In the genomic region with DNA sequence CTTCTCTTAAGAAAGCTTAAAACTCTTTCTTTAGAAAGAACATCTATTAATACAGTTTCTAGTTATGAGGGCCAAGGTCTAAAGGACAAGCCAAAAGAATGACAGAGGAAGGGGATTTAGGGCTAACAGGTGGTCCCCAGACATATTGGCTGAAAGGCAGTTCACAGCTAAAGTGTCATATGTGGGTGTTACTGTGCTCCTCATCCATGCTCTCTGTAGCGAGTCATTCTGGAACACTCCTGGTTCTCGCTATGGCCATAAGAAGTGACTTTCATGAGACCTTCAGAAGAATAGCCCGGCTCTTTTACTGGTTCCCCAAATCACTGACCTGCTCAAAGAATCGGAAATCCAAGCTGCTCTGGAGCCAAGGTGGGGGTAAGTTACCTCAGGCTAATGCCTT, we compare ENCODE assay signal across 27 cellular contexts.
"Had no signal": no experiment of that assay in that cellular context is flagged by ENCODE, and none has a peak within 500 bp of the region (broad histone marks: within the 10 kb centered on the region; RNA-seq: fewer than 3 reads in every experiment).

No MANE protein-coding gene starts in this region.

- H3K36me3 ChIP-seq: adrenal gland had no signal

- H3K9me3 ChIP-seq: adrenal gland, body of pancreas, esophagus squamous epithelium, gastroesophageal sphincter had no signal

- H3K4me3 ChIP-seq: adrenal gland, body of pancreas, esophagus squamous epithelium, gastroesophageal sphincter had no signal

- H3K27ac ChIP-seq: adrenal gland, body of pancreas, epithelial cell of prostate, esophagus squamous epithelium, gastroesophageal sphincter had no signal

- H3K4me1 ChIP-seq: adrenal gland, body of pancreas, esophagus squamous epithelium, gastroesophageal sphincter had no signal

- ATAC-seq: activated CD4-positive, alpha-beta T cell treated with anti-CD3 and anti-CD28 coated beads for 36 hours; activated CD8-positive, alpha-beta memory T cell treated with anti-CD3 and anti-CD28 coated beads, Interleukin-2, amount 10 ng/mL, durations not matched to agents 7 days and 5 days; activated CD8-positive, alpha-beta T cell treated with anti-CD3 and anti-CD28 coated beads, Interleukin-2, amount 10 ng/mL, durations not matched to agents 7 days and 5 days; activated naive CD8-positive, alpha-beta T cell treated with anti-CD3 and anti-CD28 coated beads, Interleukin-2, amount 50 U/mL, for 24 hours; body of pancreas; gastroesophageal sphincter had no signal

- DNase-seq: activated CD4-positive, alpha-beta memory T cell treated with anti-CD3 and anti-CD28 coated beads for 36 hours; activated CD4-positive, alpha-beta T cell treated with anti-CD3 and anti-CD28 coated beads for 36 hours; activated CD4-positive, alpha-beta T cell treated with anti-CD3 and anti-CD28 coated beads, Interleukin-2, amount 10 ng/mL, durations not matched to agents 24 days and 14 days; activated CD4-positive, CD25-positive, alpha-beta regulatory T cell; activated CD4-positive, CD25-positive, alpha-beta regulatory T cell treated with anti-CD3 and anti-CD28 coated beads, Interleukin-2, amount 50 U/mL, for 72 hours; activated CD8-positive, alpha-beta memory T cell treated with anti-CD3 and anti-CD28 coated beads, Interleukin-2, amount 10 ng/mL, durations not matched to agents 7 days and 5 days; activated CD8-positive, alpha-beta memory T cell treated with anti-CD3 and anti-CD28 coated beads, Interleukin-2, amount 50 U/mL, for 4 hours; activated CD8-positive, alpha-beta T cell treated with anti-CD3 and anti-CD28 coated beads, Interleukin-2, amount 10 ng/mL, durations not matched to agents 7 days and 5 days; activated effector memory CD4-positive, alpha-beta T cell treated with anti-CD3 and anti-CD28 coated beads, Interleukin-2, amount 50 U/mL, for 16 hours; activated naive CD4-positive, alpha-beta T cell treated with anti-CD3 and anti-CD28 coated beads for 36 hours; activated naive CD8-positive, alpha-beta T cell treated with anti-CD3 and anti-CD28 coated beads for 36 hours; activated naive CD8-positive, alpha-beta T cell treated with anti-CD3 and anti-CD28 coated beads, Interleukin-2, amount 50 U/mL, for 24 hours; activated T-cell treated with anti-CD3 and anti-CD28 coated beads, Interleukin-2, amount 50 U/mL, for 1 hour; activated T-cell treated with anti-CD3 and anti-CD28 coated beads, Interleukin-2, amount 50 U/mL, for 48 hours; adrenal gland; amygdala; aorta; body of pancreas; caudate nucleus; cortex of kidney; dermis blood vessel endothelial cell; effector CD8-positive, alpha-beta T cell; esophagus squamous epithelium; foreskin melanocyte; T-helper 2 cell had no signal

- H3K27me3 ChIP-seq: adrenal gland, body of pancreas, esophagus squamous epithelium, gastroesophageal sphincter had no signal
